13 cellular contexts compared by ENCODE assay signal in the genomic region with DNA sequence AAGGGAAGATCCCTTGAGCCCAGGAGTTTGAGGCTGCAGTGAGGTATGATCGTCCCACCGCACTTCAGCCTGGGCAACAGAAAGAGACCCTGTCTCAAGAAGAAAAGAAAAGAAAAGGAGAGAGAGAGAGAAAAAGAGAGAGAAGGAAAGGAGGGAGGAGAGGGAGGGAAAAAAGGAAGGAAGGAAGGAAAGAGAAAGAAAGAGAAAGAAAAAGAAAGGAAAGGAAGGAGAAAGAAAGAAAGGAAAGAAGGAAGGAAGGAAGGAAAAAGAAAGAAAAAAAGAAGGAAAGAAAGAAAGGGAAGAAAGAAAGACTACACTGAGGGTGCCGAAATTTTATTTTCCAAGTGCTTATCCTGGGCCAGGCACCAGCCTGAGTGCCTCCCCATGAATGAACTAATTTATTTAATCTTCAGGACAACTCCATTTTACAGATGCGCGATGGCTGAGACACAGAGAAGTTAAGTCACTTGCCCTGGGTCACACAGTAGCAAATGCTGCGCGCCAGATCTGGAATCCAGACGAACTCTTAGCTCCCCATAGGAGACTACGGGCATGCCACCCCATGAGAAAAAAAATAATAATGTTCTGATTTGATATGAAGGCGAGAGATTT. TPM values are rescaled to one million over a fixed set of nuclear protein-coding genes. Genes with fewer than 3 reads are reported as not detected.
DNase-seq lines count a peak whose midpoint lies in the region; ATAC-seq and TF ChIP-seq lines count a peak whose summit lies in the region.
"Had no signal": no experiment of that assay in that cellular context is flagged by ENCODE, and none has a peak within 500 bp of the region (broad histone marks: within the 10 kb centered on the region; RNA-seq: fewer than 3 reads in every experiment).

No MANE protein-coding gene starts in this region.

- no peak for ATAC-seq in activated T-cell treated with anti-CD3 and anti-CD28 coated beads, Interleukin-2, amount 50 U/mL, for 4 hours
- ATAC-seq in lung (ENCODE audit: insufficient read depth, low FRiP score), result no peak
- no peak for ATAC-seq in HG02642 (IDR thresholded peaks at IDR 0.05; ENCODE audit: poor library complexity, unreplicated experiment)
- ATAC-seq in GM19467 (IDR thresholded peaks at IDR 0.05; ENCODE audit: unreplicated experiment), result no peak

- peaks cover 42% of the 10 kb centered on the region for H3K27me3 Mint-ChIP-seq in activated T-cell treated with anti-CD3 and anti-CD28 coated beads, Interleukin-2, amount 50 U/mL, for 4 hours (ENCODE audit: low read depth)

- no peaks in the 10 kb centered on the region for H3K9me3 Mint-ChIP-seq in activated T-cell treated with anti-CD3 and anti-CD28 coated beads, Interleukin-2, amount 50 U/mL, for 4 hours

- dilution Hi-C loops in mammary epithelial cell (cut with HindIII; ENCODE audit: low sequenced_read_pairs), result loop anchor here (25.0 kb wide), 1 partner anchor 1142 kb away; a partner anchor contains a TSS

- peak overlapping the region; percentile 89 for H2AFZ ChIP-seq in mammary epithelial cell (ENCODE audit: low read depth, low read length)

- no peaks in the 10 kb centered on the region for H3K27me3 ChIP-seq in mammary epithelial cell (ENCODE audit: insufficient read depth, low read length)
- H3K27me3 ChIP-seq in lung (ENCODE audit: control insufficient read depth, insufficient read depth), result no peaks in the 10 kb centered on the region
- H3K27me3 ChIP-seq in subcutaneous abdominal adipose tissue (ENCODE audit: control insufficient read depth in 5 of 5, insufficient read depth in 4 of 5, low read length in 5 of 5), result peaks cover 5 to 20% (median 12%) of the 10 kb centered on the region in 5 donors

- CTCF ChIA-PET in mammary epithelial cell (lab: Charles Lee; ENCODE audit: low non-redundant PET), result no interaction called here

- no peak for DNase-seq in activated T-cell treated with anti-CD3 and anti-CD28 coated beads, Interleukin-2, amount 50 U/mL, for 4 hours
- DNase-seq in activated T-cell treated with anti-CD3 and anti-CD28 coated beads, Interleukin-2, amount 50 U/mL, for 48 hours, result no peak
- DNase-seq in mammary epithelial cell (no peak), lung (ENCODE audit: low spot score) (no peak), NCI-H510A treated with DMSO at 0.1 percent for 48 hours (lab: John Stamatoyannopoulos, UW) (no peak)
- DNase-seq: activated CD4-positive, alpha-beta T cell treated with anti-CD3 and anti-CD28 coated beads for 48 hours; amniotic stem cell; NCI-H2081 had no signal

- H3K4me3 ChIP-seq in mammary epithelial cell (replicated peaks in 1 of 3; ENCODE audit: insufficient read depth in 1 of 3, low read depth in 2 of 3, low read length in 3 of 3), result peak overlapping the region; percentile 54 to 61 (median 60)
- no peak overlapping the region for H3K4me3 ChIP-seq in lung
- H3K4me3 ChIP-seq in subcutaneous abdominal adipose tissue (ENCODE audit: low read depth in 1 of 5, low read length in 5 of 5), result peak overlapping the region in 3 of 5 donors; percentile 53 to 60 (median 57)

- H3K4me2 ChIP-seq in mammary epithelial cell (ENCODE audit: insufficient read depth, low read depth, low read length), result peak overlapping the region; percentile 97

- peak overlapping the region; percentile 29 for H3K9ac ChIP-seq in mammary epithelial cell (ENCODE audit: insufficient read depth, low read length)
- H3K9ac ChIP-seq in subcutaneous abdominal adipose tissue (ENCODE audit: low read length in 5 of 5), result peak overlapping the region in 2 of 5 donors; percentile 66

- H3K4me1 ChIP-seq in mammary epithelial cell (ENCODE audit: insufficient read depth, low read length) (peaks cover 28% of the 10 kb centered on the region), lung (ENCODE audit: control insufficient read depth in 2 of 2, insufficient read depth in 2 of 2, low read length in 2 of 2) (peaks cover 0 to 2% of the 10 kb centered on the region in 2 donors), subcutaneous abdominal adipose tissue (ENCODE audit: control insufficient read depth in 5 of 5, insufficient read depth in 5 of 5, low read length in 5 of 5) (peaks cover 1 to 35% (median 26%) of the 10 kb centered on the region in 5 donors)

- peaks cover 11% of the 10 kb centered on the region for H3K4me1 Mint-ChIP-seq in activated T-cell treated with anti-CD3 and anti-CD28 coated beads, Interleukin-2, amount 50 U/mL, for 4 hours (ENCODE audit: low read depth)

- 88% methylated on average over 7 of the region's 10 CpGs for WGBS in mammary epithelial cell (ENCODE audit: low coverage, missing lambda C conversion rate)
- WGBS in lung, 2 donors, result 75 to 83% methylated on average over 10 of the region's 10 CpGs

- no peaks in the 10 kb centered on the region for H4K20me1 ChIP-seq in mammary epithelial cell (ENCODE audit: insufficient read depth, low read length)

- TF ChIP-seq CTCF in mammary epithelial cell (conservative IDR thresholded peaks at IDR 0.05 in 1 of 2, IDR thresholded peaks at IDR 0.05 in 1 of 2; ENCODE audit: extremely low read depth in 1 of 2, insufficient read depth in 1 of 2, low read depth in 1 of 2, low read length in 2 of 2), result no peak
- TF ChIP-seq CTCF in lung (IDR thresholded peaks at IDR 0.05; ENCODE audit: control extremely low read depth, extremely low read depth), result no peak

- intact Hi-C loops in mammary epithelial cell (cut with micrococcal nuclease), result no loop called here

- H3K9me3 ChIP-seq in mammary epithelial cell (replicated peaks; ENCODE audit: insufficient read depth, low read length) (no peaks in the 10 kb centered on the region), lung (ENCODE audit: control insufficient read depth in 2 of 2, insufficient read depth in 1 of 2, low read length in 1 of 2) (no peaks in the 10 kb centered on the region), subcutaneous abdominal adipose tissue (ENCODE audit: control insufficient read depth in 5 of 5, low read length in 5 of 5) (no peaks in the 10 kb centered on the region)

- H3K36me3 ChIP-seq in mammary epithelial cell (ENCODE audit: insufficient read depth, low read length) (peaks cover 1% of the 10 kb centered on the region), lung (ENCODE audit: control insufficient read depth in 2 of 2, insufficient read depth in 2 of 2, low read length in 2 of 2) (no peaks in the 10 kb centered on the region), subcutaneous abdominal adipose tissue (ENCODE audit: control insufficient read depth in 5 of 5, insufficient read depth in 5 of 5, low read length in 5 of 5) (no peaks in the 10 kb centered on the region)

- in situ Hi-C loops in mammary epithelial cell (cut with MboI; ENCODE audit: low sequenced_read_pairs in 2 of 2), result loop anchor here in 1 of 2 donors (25.0 kb wide), 2 partner anchors 592 to 1192 kb away; a partner anchor contains a TSS

- H3K27ac ChIP-seq in mammary epithelial cell (ENCODE audit: insufficient read depth, low read depth, low read length) (no peak overlapping the region), lung (ENCODE audit: low read depth in 1 of 2, low read length in 1 of 2) (peak overlapping the region; percentile 67 to 73), subcutaneous abdominal adipose tissue (ENCODE audit: low read depth, low read length) (peak overlapping the region; percentile 54)

- BruUV-seq in mammary epithelial cell (replicated peaks; lab: Mats Ljungman, UMichigan), result no TSS peak

- no peaks in the 10 kb centered on the region for H3K79me2 ChIP-seq in mammary epithelial cell (ENCODE audit: insufficient read depth, low read length)

- H3K36me3 Mint-ChIP-seq in activated T-cell treated with anti-CD3 and anti-CD28 coated beads, Interleukin-2, amount 50 U/mL, for 4 hours (ENCODE audit: insufficient read depth), result no peaks in the 10 kb centered on the region

- H3K4me3 Mint-ChIP-seq in activated T-cell treated with anti-CD3 and anti-CD28 coated beads, Interleukin-2, amount 50 U/mL, for 4 hours, result peak overlapping the region; percentile 37

RNA-seq across cellular contexts. Expression of a gene that starts 2.7 kb away (rescaled TPM):
- total RNA-seq in activated T-cell treated with anti-CD3 and anti-CD28 coated beads, Interleukin-2, amount 50 U/mL, for 4 hours, result under 1 TPM in 1 of 3 donors, not detected in 2; 0.30 TPM
- total RNA-seq in mammary epithelial cell (10 to 100 TPM in 1 of 2 donors, 1 to 10 TPM in 1; 5.5 to 30.0 TPM), lung (10 to 100 TPM; 24.9 to 25.7 TPM)
- polyA plus RNA-seq in mammary epithelial cell (8.8 TPM), lung (10 to 100 TPM; 15.8 to 17.8 TPM)
- polyA minus RNA-seq in mammary epithelial cell, result not detected

RNA-seq across cellular contexts. Expression of a gene that starts 6.8 kb away (rescaled TPM):
- 1 to 10 TPM; 4.8 to 5.4 (median 5.2) TPM for total RNA-seq in activated T-cell treated with anti-CD3 and anti-CD28 coated beads, Interleukin-2, amount 50 U/mL, for 4 hours
- total RNA-seq in mammary epithelial cell (1 to 10 TPM; 6.3 to 7.3 TPM), lung (10 to 100 TPM in 1 of 2 donors, 1 to 10 TPM in 1; 1.8 to 13.8 TPM)
- polyA plus RNA-seq in mammary epithelial cell (1.9 TPM), lung (10 to 100 TPM in 1 of 2 donors, 1 to 10 TPM in 1; 4.6 to 11.9 TPM)
- polyA minus RNA-seq in mammary epithelial cell, result 1.3 TPM

RNA-seq across cellular contexts. Expression of a gene that starts 21.4 kb away (rescaled TPM):
- 100 to 1,000 TPM; 138 to 157 (median 145) TPM for total RNA-seq in activated T-cell treated with anti-CD3 and anti-CD28 coated beads, Interleukin-2, amount 50 U/mL, for 4 hours
- total RNA-seq in mammary epithelial cell (100 to 1,000 TPM in 1 of 2 donors, 10 to 100 TPM in 1; 68.3 to 212 TPM), lung (100 to 1,000 TPM in 1 of 2 donors, 10 to 100 TPM in 1; 75.1 to 199 TPM)
- polyA plus RNA-seq in mammary epithelial cell (43.2 TPM), lung (100 to 1,000 TPM in 1 of 2 donors, 10 to 100 TPM in 1; 86.4 to 139 TPM)
- polyA minus RNA-seq in mammary epithelial cell, result 119 TPM

RNA-seq across cellular contexts. Expression of a gene that starts 32.2 kb away (rescaled TPM):
- total RNA-seq in activated T-cell treated with anti-CD3 and anti-CD28 coated beads, Interleukin-2, amount 50 U/mL, for 4 hours, result under 1 TPM; 0.35 to 0.76 (median 0.58) TPM
- total RNA-seq in mammary epithelial cell (not detected), lung (not detected)
- polyA plus RNA-seq in mammary epithelial cell (not detected), lung (1 to 10 TPM in 1 of 2 donors, not detected in 1; 1.7 TPM)
- polyA minus RNA-seq in mammary epithelial cell, result not detected
- total RNA-seq: lower leg skin had no signal
- polyA plus RNA-seq: AG04450 had no signal

RNA-seq across cellular contexts. Expression of a gene that starts 55.1 kb away (rescaled TPM):
- under 1 TPM in 1 of 3 donors, not detected in 2; 0.46 TPM for total RNA-seq in activated T-cell treated with anti-CD3 and anti-CD28 coated beads, Interleukin-2, amount 50 U/mL, for 4 hours
- total RNA-seq in mammary epithelial cell, result under 1 TPM in 1 of 2 donors, not detected in 1; under 0.01 TPM
- polyA plus RNA-seq in mammary epithelial cell, result not detected
- polyA minus RNA-seq in mammary epithelial cell, result not detected
- under 1 TPM; 0.18 to 0.46 TPM for total RNA-seq in lung
- under 1 TPM in 1 of 2 donors, not detected in 1; 0.05 TPM for polyA plus RNA-seq in lung
- polyA plus RNA-seq: AG04450 had no signal

Comparison
In these comparisons a context has a peak if more than half of its experiments do, and no peak if none do; other contexts are left out.
1. RNA of a gene that starts 2.7 kb away (total RNA-seq): 5.5 to 30.0 TPM in mammary epithelial cell and 24.9 to 25.7 TPM in lung; 0.30 TPM in activated T-cell treated with anti-CD3 and anti-CD28 coated beads, Interleukin-2, amount 50 U/mL, for 4 hours; every median in the first group is over 4 times any median in the second.